Comparison of ENCODE assay signal across 8 cellular contexts in the genomic region with DNA sequence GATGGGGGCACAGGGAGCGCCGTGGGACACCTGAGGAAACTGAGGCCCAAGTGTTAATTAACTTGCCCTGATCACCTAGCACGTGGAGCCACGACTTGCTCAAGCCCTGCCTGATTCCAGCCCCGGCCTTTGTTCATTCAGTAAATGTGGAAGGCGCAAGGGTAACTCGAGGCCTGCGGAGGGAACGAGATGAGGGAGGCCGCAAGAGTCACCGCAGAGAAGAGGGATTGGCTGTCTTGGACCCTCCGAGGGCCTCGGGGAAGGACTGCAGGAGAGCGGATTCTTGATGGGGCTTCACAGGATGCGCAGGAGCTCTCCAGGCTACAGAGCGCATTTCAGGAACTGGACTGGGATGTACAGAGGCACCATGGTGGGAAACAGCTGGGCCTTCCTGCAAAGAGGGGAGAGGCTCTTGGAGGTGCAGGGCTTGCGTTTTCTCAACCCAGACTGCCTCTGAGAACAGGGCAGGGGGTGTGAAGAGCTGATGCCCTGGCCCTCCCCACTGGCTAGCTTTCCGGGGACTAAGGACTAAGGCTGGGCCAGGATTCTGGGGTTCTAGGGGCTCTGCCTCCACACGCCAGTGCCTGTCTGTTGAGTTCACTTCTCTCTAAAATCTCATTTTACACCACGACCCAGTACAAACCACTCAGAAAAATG. TPM values are rescaled to one million over a fixed set of nuclear protein-coding genes. Genes with fewer than 3 reads are reported as not detected.
A peak's percentile ranks its signal among the peaks of the same experiment; 100 is the strongest.
DNase-seq lines count a peak whose midpoint lies in the region; ATAC-seq and TF ChIP-seq lines count a peak whose summit lies in the region.

No MANE protein-coding gene starts in this region.

- no peaks in the 10 kb centered on the region for H3K9me3 Mint-ChIP-seq in CD4-positive, CD25-positive, alpha-beta regulatory T cell
- no peaks in the 10 kb centered on the region for H3K9me3 Mint-ChIP-seq in dendritic cell treated with granulocyte-macrophage colony-stimulating factor and Interleukin-4, amounts not matched to agents 40 ng/mL and 50 ng/mL, for 4 days
- no peaks in the 10 kb centered on the region for H3K9me3 Mint-ChIP-seq in neural progenitor cell

- no peak overlapping the region for H3K27ac ChIP-seq in CD4-positive, CD25-positive, alpha-beta regulatory T cell (ENCODE audit: insufficient read depth, low read length, poor library complexity, severe bottlenecking)
- no peak overlapping the region for H3K27ac ChIP-seq in neural progenitor cell

- no peak for ATAC-seq in CD4-positive, CD25-positive, alpha-beta regulatory T cell (ENCODE audit: low read depth in 2 of 2)
- ATAC-seq in HG03342 (IDR thresholded peaks at IDR 0.05; ENCODE audit: unreplicated experiment): no peak

- peaks cover 28 to 59% (median 42%) of the 10 kb centered on the region in 4 donors for H3K4me1 Mint-ChIP-seq in CD4-positive, CD25-positive, alpha-beta regulatory T cell
- H3K4me1 Mint-ChIP-seq in dendritic cell treated with granulocyte-macrophage colony-stimulating factor and Interleukin-4, amounts not matched to agents 40 ng/mL and 50 ng/mL, for 4 days (ENCODE audit: low read depth): peaks cover 66% of the 10 kb centered on the region
- H3K4me1 Mint-ChIP-seq in neural progenitor cell: peaks cover 30% of the 10 kb centered on the region

- peaks cover 5% of the 10 kb centered on the region for H3K36me3 Mint-ChIP-seq in CD4-positive, CD25-positive, alpha-beta regulatory T cell
- H3K36me3 Mint-ChIP-seq in dendritic cell treated with granulocyte-macrophage colony-stimulating factor and Interleukin-4, amounts not matched to agents 40 ng/mL and 50 ng/mL, for 4 days (ENCODE audit: low read depth): peaks cover 66% of the 10 kb centered on the region
- H3K36me3 Mint-ChIP-seq in neural progenitor cell: peaks cover 2% of the 10 kb centered on the region

- peak overlapping the region; percentile 90 for H3K4me2 ChIP-seq in neural progenitor cell

- peaks cover 30% of the 10 kb centered on the region for H4K20me1 ChIP-seq in neural progenitor cell (ENCODE audit: low read depth)

- intact Hi-C loops in dendritic cell treated with granulocyte-macrophage colony-stimulating factor and Interleukin-4, amounts not matched to agents 40 ng/mL and 50 ng/mL, for 4 days (cut with micrococcal nuclease): no loop called here

- no peaks in the 10 kb centered on the region for H3K27me3 ChIP-seq in CD4-positive, CD25-positive, alpha-beta regulatory T cell (ENCODE audit: control insufficient read depth, insufficient read depth, low read length)
- H3K27me3 ChIP-seq in NT2/D1 (ENCODE audit: insufficient read depth, insufficient read length) (no peaks in the 10 kb centered on the region), neural progenitor cell (peaks cover 34% of the 10 kb centered on the region)

- peak overlapping the region; percentile 85 for H3K4me3 ChIP-seq in CD4-positive, CD25-positive, alpha-beta regulatory T cell (ENCODE audit: low read depth, low read length)
- H3K4me3 ChIP-seq in NT2/D1 (ENCODE audit: insufficient read length, low read depth) (no peak overlapping the region), neural progenitor cell (peak overlapping the region; percentile 47)

- no peak for TF ChIP-seq CTCF in neural progenitor cell (IDR thresholded peaks at IDR 0.05)

- H3K79me2 ChIP-seq in neural progenitor cell (ENCODE audit: low read depth): peaks cover 11% of the 10 kb centered on the region

- H3K4me3 Mint-ChIP-seq in CD4-positive, CD25-positive, alpha-beta regulatory T cell: peak overlapping the region; percentile 77 to 98 (median 90)
- no peak overlapping the region for H3K4me3 Mint-ChIP-seq in dendritic cell treated with granulocyte-macrophage colony-stimulating factor and Interleukin-4, amounts not matched to agents 40 ng/mL and 50 ng/mL, for 4 days
- H3K4me3 Mint-ChIP-seq in neural progenitor cell: peak overlapping the region; percentile 71

- H3K4me1 ChIP-seq in CD4-positive, CD25-positive, alpha-beta regulatory T cell (ENCODE audit: control insufficient read depth, insufficient read depth, low read length, poor library complexity, severe bottlenecking): peaks cover 61% of the 10 kb centered on the region
- H3K4me1 ChIP-seq in NT2/D1 (ENCODE audit: insufficient read depth, insufficient read length) (peaks cover 2% of the 10 kb centered on the region), neural progenitor cell (peaks cover 3% of the 10 kb centered on the region)

- no peak overlapping the region for H2AFZ ChIP-seq in neural progenitor cell (replicated peaks)

- no peaks in the 10 kb centered on the region for H3K9me3 ChIP-seq in CD4-positive, CD25-positive, alpha-beta regulatory T cell (ENCODE audit: control insufficient read depth in 2 of 2, low read length in 2 of 2)
- H3K9me3 ChIP-seq in NT2/D1 (ENCODE audit: insufficient read depth, low read length): no peaks in the 10 kb centered on the region
- H3K9me3 ChIP-seq in neural progenitor cell (ENCODE audit: low read depth): no peaks in the 10 kb centered on the region

- peaks cover 4% of the 10 kb centered on the region for H3K27me3 Mint-ChIP-seq in CD4-positive, CD25-positive, alpha-beta regulatory T cell
- H3K27me3 Mint-ChIP-seq in dendritic cell treated with granulocyte-macrophage colony-stimulating factor and Interleukin-4, amounts not matched to agents 40 ng/mL and 50 ng/mL, for 4 days: no peaks in the 10 kb centered on the region
- no peaks in the 10 kb centered on the region for H3K27me3 Mint-ChIP-seq in neural progenitor cell (ENCODE audit: insufficient read depth, low read depth)

- H3F3A ChIP-seq in neural progenitor cell (ENCODE audit: low read depth): peaks cover 20% of the 10 kb centered on the region

- H3K36me3 ChIP-seq in CD4-positive, CD25-positive, alpha-beta regulatory T cell (ENCODE audit: control insufficient read depth, insufficient read depth, low read length): peaks cover 7% of the 10 kb centered on the region
- H3K36me3 ChIP-seq in NT2/D1 (ENCODE audit: insufficient read depth, insufficient read length, low read length): peaks cover 47% of the 10 kb centered on the region
- no peaks in the 10 kb centered on the region for H3K36me3 ChIP-seq in neural progenitor cell

- no peak for DNase-seq in CD4-positive, CD25-positive, alpha-beta regulatory T cell
- DNase-seq in NT2/D1 (ENCODE audit: low read depth, low spot score): no peak
- DNase-seq in neural progenitor cell (ENCODE audit: low spot score): peak; percentile 39
- DNase-seq in retina: no peak
- DNase-seq in NAMALWA (ENCODE audit: low spot score): no peak
- no peak for DNase-seq in cerebellum (ENCODE audit: low spot score)

- H3K9ac ChIP-seq in NT2/D1 (ENCODE audit: insufficient read length, low read depth) (peak overlapping the region; percentile 5), neural progenitor cell (no peak overlapping the region)

- H3K27ac Mint-ChIP-seq in CD4-positive, CD25-positive, alpha-beta regulatory T cell: peak overlapping the region in 1 of 3 donors; percentile 84
- H3K27ac Mint-ChIP-seq in dendritic cell treated with granulocyte-macrophage colony-stimulating factor and Interleukin-4, amounts not matched to agents 40 ng/mL and 50 ng/mL, for 4 days: peak overlapping the region; percentile 63
- no peak overlapping the region for H3K27ac Mint-ChIP-seq in neural progenitor cell

RNA-seq across cellular contexts. Expression of a gene that starts 0.6 kb away (rescaled TPM):
- 37.2 TPM for total RNA-seq in CD4-positive, CD25-positive, alpha-beta regulatory T cell
- 10 to 100 TPM in 1 of 4 donors, 1 to 10 TPM in 3; 3.8 to 11.8 (median 7.6) TPM for polyA plus RNA-seq in CD4-positive, CD25-positive, alpha-beta regulatory T cell
- total RNA-seq in neural progenitor cell (ENCODE audit: low replicate concordance) (4.2 and 6.9 TPM in 2 replicates), cerebellum (13.2 TPM)

RNA-seq across cellular contexts. Expression of a gene that starts 1.8 kb away (rescaled TPM):
- 8.3 TPM for total RNA-seq in CD4-positive, CD25-positive, alpha-beta regulatory T cell
- polyA plus RNA-seq in CD4-positive, CD25-positive, alpha-beta regulatory T cell: 10 to 100 TPM; 14.9 to 27.2 (median 18.1) TPM
- total RNA-seq in neural progenitor cell (ENCODE audit: low replicate concordance): 5.1 and 8.9 TPM in 2 replicates
- 3.1 TPM for total RNA-seq in cerebellum

RNA-seq across cellular contexts. Expression of a gene that starts 9.9 kb away (rescaled TPM):
- 167 TPM for total RNA-seq in CD4-positive, CD25-positive, alpha-beta regulatory T cell
- polyA plus RNA-seq in CD4-positive, CD25-positive, alpha-beta regulatory T cell: 10 to 100 TPM; 28.5 to 83.7 (median 52.5) TPM
- total RNA-seq in neural progenitor cell (ENCODE audit: low replicate concordance) (2.7 and 7.5 TPM in 2 replicates), cerebellum (5.4 TPM)

RNA-seq across cellular contexts. Expression of a gene that starts 28.2 kb away (rescaled TPM):
- total RNA-seq in CD4-positive, CD25-positive, alpha-beta regulatory T cell: 64.6 TPM
- 10 to 100 TPM in 1 of 4 donors, 1 to 10 TPM in 3; 6.8 to 12.2 (median 7.8) TPM for polyA plus RNA-seq in CD4-positive, CD25-positive, alpha-beta regulatory T cell
- 16.1 and 62.9 TPM in 2 replicates for total RNA-seq in neural progenitor cell (ENCODE audit: low replicate concordance)
- total RNA-seq in cerebellum: 31.2 TPM

Comparison
In these comparisons a context has a peak if more than half of its experiments do, and no peak if none do; other contexts are left out.
1. RNA of a gene that starts 9.9 kb away (total RNA-seq): 167 TPM in CD4-positive, CD25-positive, alpha-beta regulatory T cell (single experiment); 5.4 TPM in cerebellum (single experiment) and 2.7 to 7.5 TPM in neural progenitor cell; every median in the first group is over 10 times any median in the second.